In the genomic region with DNA sequence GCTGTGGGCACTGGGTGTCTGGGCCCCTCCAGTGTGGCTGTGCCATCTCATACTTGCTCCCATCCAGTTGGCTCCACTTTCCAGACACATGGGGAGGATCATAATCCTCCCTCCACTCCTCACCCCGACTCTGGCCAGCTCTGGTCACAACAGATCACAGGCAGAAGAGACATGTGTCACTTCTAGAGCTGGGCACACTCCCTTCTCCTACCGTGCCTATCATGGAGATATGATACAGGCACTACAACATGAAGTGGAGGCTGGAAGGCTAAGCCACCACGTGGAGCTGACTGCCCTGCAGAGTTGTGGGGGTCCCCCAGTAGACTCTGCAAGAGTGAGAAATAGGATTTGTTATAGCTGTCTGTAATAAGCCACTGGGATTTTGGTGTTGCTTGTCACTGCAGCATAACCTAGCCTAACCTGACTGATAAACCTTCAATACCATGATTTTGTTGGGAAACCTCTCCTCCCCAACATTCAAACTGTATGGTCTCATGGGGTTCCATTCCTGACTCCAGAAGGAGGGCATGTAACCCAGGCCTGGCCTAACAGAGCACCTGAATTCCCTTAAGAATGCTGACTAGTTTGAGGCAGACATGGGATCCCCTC, we compare ENCODE assay signal across 24 cellular contexts. TPM values are rescaled to one million over a fixed set of nuclear protein-coding genes. Genes with fewer than 3 reads are reported as not detected.
A peak's percentile ranks its signal among the peaks of the same experiment; 100 is the strongest.
DNase-seq lines count a peak whose midpoint lies in the region; ATAC-seq, FAIRE-seq and TF ChIP-seq lines count a peak whose summit lies in the region.
"Had no signal": no experiment of that assay in that cellular context is flagged by ENCODE, and none has a peak within 500 bp of the region (broad histone marks: within the 10 kb centered on the region; RNA-seq: fewer than 3 reads in every experiment).

No MANE protein-coding gene starts in this region.

- POLR2A ChIA-PET in SK-N-SH (lab: Yijun Ruan, JAX): no interaction called here

- peaks cover 12% of the 10 kb centered on the region for H3F3A ChIP-seq in SK-N-SH (replicated peaks; ENCODE audit: insufficient read depth)

- no peak overlapping the region for H3K4me3 ChIP-seq in SK-N-SH (ENCODE audit: low read depth in 2 of 2, low read length in 1 of 2)
- H3K4me3 ChIP-seq in endodermal cell (ENCODE audit: low read length): peak overlapping the region; percentile 49
- H3K4me3 ChIP-seq in rectal smooth muscle tissue (ENCODE audit: low read length): no peak overlapping the region
- no peak overlapping the region for H3K4me3 ChIP-seq in pancreas
- H3K4me3 ChIP-seq: SJSA1 had no signal

- CTCF ChIA-PET in SK-N-SH (lab: Yijun Ruan, JAX): interaction anchor here (1.4 kb wide), 1 partner anchor 14 kb away, joined by 3 read pairs; no protein-coding TSS in a partner anchor

- no peaks in the 10 kb centered on the region for H3K9me2 ChIP-seq in SK-N-SH

- H3K27ac ChIP-seq in SK-N-SH (ENCODE audit: low read depth in 2 of 2, low read length in 1 of 2) (peak overlapping the region; percentile 16 to 36; a peak in 1 of 4 replicates), endodermal cell (ENCODE audit: low read depth, low read length) (no peak overlapping the region), rectal smooth muscle tissue (ENCODE audit: low read depth, low read length) (peak overlapping the region; percentile 51), pancreas (no peak overlapping the region)
- H3K27ac ChIP-seq: 22Rv1, KMS-11, SJSA1 had no signal

- H3K36me3 Mint-ChIP-seq in endodermal cell (ENCODE audit: low read depth): peaks cover 21% of the 10 kb centered on the region

- peaks cover 7% of the 10 kb centered on the region for H3K9me3 Mint-ChIP-seq in endodermal cell

- no peak for FAIRE-seq in pancreas (lab: Jason Lieb, UNC)
- FAIRE-seq: GM12892 had no signal

- peaks cover 0 to 11% of the 10 kb centered on the region in 2 experiments for H3K36me3 ChIP-seq in SK-N-SH (replicated peaks in 1 of 2; ENCODE audit: control insufficient read depth in 1 of 2, insufficient read depth in 2 of 2, low read length in 1 of 2)
- H3K36me3 ChIP-seq in endodermal cell (ENCODE audit: control insufficient read depth, insufficient read depth, low read length): peaks cover 31% of the 10 kb centered on the region
- peaks cover 5% of the 10 kb centered on the region for H3K36me3 ChIP-seq in rectal smooth muscle tissue (ENCODE audit: control insufficient read depth, insufficient read depth, low read length)
- H3K36me3 ChIP-seq in pancreas: no peaks in the 10 kb centered on the region
- H3K36me3 ChIP-seq: BE2C had no signal

- H3K4me1 ChIP-seq in SK-N-SH (ENCODE audit: control insufficient read depth in 1 of 2, insufficient read depth in 2 of 2, low read depth in 1 of 2, low read length in 1 of 2): peaks cover 0 to 19% of the 10 kb centered on the region in 2 experiments; a peak in 2 of 4 replicates
- peaks cover 10% of the 10 kb centered on the region for H3K4me1 ChIP-seq in endodermal cell (ENCODE audit: control insufficient read depth, insufficient read depth, low read length)
- peaks cover 36% of the 10 kb centered on the region for H3K4me1 ChIP-seq in rectal smooth muscle tissue (ENCODE audit: control insufficient read depth, insufficient read depth, low read length)
- no peaks in the 10 kb centered on the region for H3K4me1 ChIP-seq in pancreas
- H3K4me1 ChIP-seq: BE2C had no signal

- H3K79me2 ChIP-seq in SK-N-SH (ENCODE audit: insufficient read depth): peaks cover 90% of the 10 kb centered on the region

- H3K9ac ChIP-seq in SK-N-SH (no peak overlapping the region), endodermal cell (ENCODE audit: extremely low read depth, low read length, poor library complexity, severe bottlenecking) (no peak overlapping the region), rectal smooth muscle tissue (ENCODE audit: low read length) (no peak overlapping the region)
- H3K9ac ChIP-seq: KMS-11 had no signal

- no peak for TF ChIP-seq EP300 in SK-N-SH (IDR thresholded peaks at IDR 0.05; ENCODE audit: borderline replicate concordance in 1 of 2, low read depth in 1 of 2, low read length in 1 of 2)

- H4K20me1 ChIP-seq in SK-N-SH (ENCODE audit: insufficient read depth): peaks cover 5% of the 10 kb centered on the region

- no peak overlapping the region for H3K4me2 ChIP-seq in SK-N-SH
- H3K4me2 ChIP-seq: KMS-11 had no signal

- peak overlapping the region; percentile 21 for H3K27ac Mint-ChIP-seq in endodermal cell

- H3K27me3 Mint-ChIP-seq in endodermal cell (ENCODE audit: insufficient read depth): no peaks in the 10 kb centered on the region

- H2AFZ ChIP-seq in SK-N-SH (ENCODE audit: low read depth): no peak overlapping the region

- no peak for TF ChIP-seq CTCF in SK-N-SH (IDR thresholded peaks at IDR 0.05)
- TF ChIP-seq CTCF in endodermal cell (conservative IDR thresholded peaks at IDR 0.05): no peak
- no peak for TF ChIP-seq CTCF in pancreas (IDR thresholded peaks at IDR 0.05)

- TF ChIP-seq RAD21 in SK-N-SH (IDR thresholded peaks at IDR 0.05; ENCODE audit: low read length): no peak

- no peaks in the 10 kb centered on the region for H3K9me3 ChIP-seq in SK-N-SH
- H3K9me3 ChIP-seq in endodermal cell (ENCODE audit: control insufficient read depth, low read length): peaks cover 16% of the 10 kb centered on the region
- H3K9me3 ChIP-seq in pancreas: no peaks in the 10 kb centered on the region
- H3K9me3 ChIP-seq: BE2C, SJSA1 had no signal

- intact Hi-C loops in pancreas (cut with DNase I): no loop called here

- H3K4me1 Mint-ChIP-seq in endodermal cell: peaks cover 19% of the 10 kb centered on the region

- ATAC-seq in SK-N-SH treated with all-trans-retinoic acid at 6 μM for 48 hours: no peak
- ATAC-seq in pancreas: no peak
- ATAC-seq in HG02610 (IDR thresholded peaks at IDR 0.05; ENCODE audit: unreplicated experiment): no peak

- DNase-seq in SK-N-SH: no peak
- no peak for DNase-seq in endodermal cell
- DNase-seq in pancreas: no peak
- no peak for DNase-seq in middle frontal gyrus (ENCODE audit: extremely low spot score, low spot score)
- DNase-seq: BE2C, Calu3, DMS79 treated with DMSO at 0.1 percent for 48 hours, GF-D8, H7, NCI-H1048, NCI-H1417 treated with DMSO at 0.1 percent for 48 hours, NCI-H1694 treated with DMSO at 0.1 percent for 48 hours, NCI-H2081, NCI-H510A, NCI-H69, Right ventricle myocardium superior, RPMI8226 had no signal

- H3K4me3 Mint-ChIP-seq in endodermal cell: no peak overlapping the region

- WGBS in SK-N-SH (ENCODE audit: low lambda C conversion rate): 92% methylated on average over 2 of the region's 3 CpGs
- WGBS in endodermal cell (ENCODE audit: insufficient coverage in 1 of 2, insufficient read length in 1 of 2), 2 experiments: 95% methylated on average over 2 to 3 of the region's 3 CpGs
- WGBS in pancreas, 2 donors: 92 to 96% methylated on average over 3 of the region's 3 CpGs

- H3K27me3 ChIP-seq in SK-N-SH (ENCODE audit: insufficient read depth) (no peaks in the 10 kb centered on the region), endodermal cell (ENCODE audit: control insufficient read depth, insufficient read depth, low read length, poor library complexity, severe bottlenecking) (no peaks in the 10 kb centered on the region), rectal smooth muscle tissue (ENCODE audit: control insufficient read depth, insufficient read depth, low read length) (no peaks in the 10 kb centered on the region), pancreas (no peaks in the 10 kb centered on the region)
- H3K27me3 ChIP-seq: BE2C, SJSA1 had no signal

TF ChIP-seq in SK-N-SH, 30 proteins besides CTCF, POLR2A, EP300 and RAD21 (continues in another document):
- TF ChIP-seq, protein P1, sequence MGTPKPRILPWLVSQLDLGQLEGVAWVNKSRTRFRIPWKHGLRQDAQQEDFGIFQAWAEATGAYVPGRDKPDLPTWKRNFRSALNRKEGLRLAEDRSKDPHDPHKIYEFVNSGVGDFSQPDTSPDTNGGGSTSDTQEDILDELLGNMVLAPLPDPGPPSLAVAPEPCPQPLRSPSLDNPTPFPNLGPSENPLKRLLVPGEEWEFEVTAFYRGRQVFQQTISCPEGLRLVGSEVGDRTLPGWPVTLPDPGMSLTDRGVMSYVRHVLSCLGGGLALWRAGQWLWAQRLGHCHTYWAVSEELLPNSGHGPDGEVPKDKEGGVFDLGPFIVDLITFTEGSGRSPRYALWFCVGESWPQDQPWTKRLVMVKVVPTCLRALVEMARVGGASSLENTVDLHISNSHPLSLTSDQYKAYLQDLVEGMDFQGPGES (IDR thresholded peaks at IDR 0.05; ENCODE audit: low read depth, low read length): no peak
- TF ChIP-seq NFIC (IDR thresholded peaks at IDR 0.05; ENCODE audit: borderline replicate concordance): no peak
- TF ChIP-seq SMC3 (IDR thresholded peaks at IDR 0.05; ENCODE audit: low read depth, low read length): no peak
- no peak for TF ChIP-seq TAF1 (IDR thresholded peaks at IDR 0.05; ENCODE audit: borderline replicate concordance, low read depth, low read length)
- TF ChIP-seq FOSL2 (IDR thresholded peaks at IDR 0.05; ENCODE audit: borderline replicate concordance, low read depth): no peak
- no peak for TF ChIP-seq MEF2A (IDR thresholded peaks at IDR 0.05; ENCODE audit: borderline replicate concordance, low read depth)
- TF ChIP-seq POLR2AphosphoS5 (IDR thresholded peaks at IDR 0.05; ENCODE audit: low read depth, low read length): no peak

TF ChIP-seq in SK-N-SH treated with all-trans-retinoic acid at 6 μM for 48 hours, 23 proteins besides CTCF, POLR2A, EP300 and RAD21 (continues in another document):
- TF ChIP-seq RARB (CRISPR knock-in tag; IDR thresholded peaks at IDR 0.05): no peak

RNA-seq across cellular contexts. Expression of gene NT5DC3, which starts 20.0 kb away (rescaled TPM):
- polyA plus RNA-seq in SK-N-SH (2012; rRNA removed) (11.0 and 12.5 TPM in 2 replicates), pancreas (1 to 10 TPM; 2.6 to 4.2 TPM)
- polyA plus RNA-seq in SK-N-SH (2012; cell fraction: cytosol; rRNA removed): 11.2 and 11.3 TPM in 2 replicates
- 20.5 and 29.5 TPM in 2 replicates for polyA plus RNA-seq in SK-N-SH (2012; cell fraction: nucleus; rRNA removed)
- total RNA-seq in endodermal cell (10 to 100 TPM; 24.2 to 28.3 TPM), pancreas (1 to 10 TPM; 2.9 to 6.4 (median 4.2) TPM)
- 3.9 TPM for polyA plus RNA-seq in endodermal cell (2013, experiment 1 of 2)
- polyA plus RNA-seq in endodermal cell (2013, experiment 2 of 2): 3.7 TPM

Comparison
In these comparisons a context has a peak if more than half of its experiments do, and no peak if none do; other contexts are left out.
1. H3K27ac ChIP-seq: peak in SK-N-SH (2 of 2) and rectal smooth muscle tissue (single experiment); none in endodermal cell (single experiment) and pancreas (0 of 4).